In the genomic region with DNA sequence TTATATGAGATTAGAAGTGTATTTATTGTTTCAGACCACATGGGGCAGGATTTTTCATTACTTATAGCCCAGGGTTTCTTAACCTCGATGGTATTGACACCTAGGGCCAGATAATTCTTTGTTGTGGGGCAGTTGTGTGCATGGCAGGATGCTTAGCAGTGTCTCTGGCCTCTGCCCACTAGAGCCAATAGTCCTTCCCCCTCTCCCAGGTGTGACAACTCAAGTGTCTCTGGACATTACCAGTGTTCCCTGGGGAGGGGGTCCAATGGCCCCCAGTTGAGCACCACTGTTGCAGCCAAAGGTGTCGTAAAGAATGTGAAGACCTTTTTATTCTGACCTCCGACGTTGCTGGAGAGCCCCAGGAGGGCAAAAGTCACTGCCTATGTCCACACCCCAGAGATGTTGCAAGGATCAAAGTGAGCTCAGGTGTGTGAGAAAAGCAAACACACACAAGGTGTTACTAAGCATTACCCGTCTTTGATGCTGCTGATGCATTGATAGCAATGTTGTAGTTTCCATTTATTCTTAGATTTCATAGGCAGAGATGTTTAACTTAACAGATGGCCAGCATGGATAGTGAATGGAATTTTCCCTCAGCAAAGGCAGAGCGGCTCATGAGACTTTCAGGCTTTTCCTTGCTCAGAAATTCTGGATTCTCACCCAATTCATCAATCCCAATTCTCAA, we compare ENCODE assay signal across 1 cellular context.
TF ChIP-seq lines count a peak whose summit lies in the region.

No MANE protein-coding gene starts in this region.

TF ChIP-seq in HepG2, 621 proteins besides CTCF, POLR2A, EP300 and RAD21 (continued from another document and continues in another):
- TF ChIP-seq, protein P1, sequence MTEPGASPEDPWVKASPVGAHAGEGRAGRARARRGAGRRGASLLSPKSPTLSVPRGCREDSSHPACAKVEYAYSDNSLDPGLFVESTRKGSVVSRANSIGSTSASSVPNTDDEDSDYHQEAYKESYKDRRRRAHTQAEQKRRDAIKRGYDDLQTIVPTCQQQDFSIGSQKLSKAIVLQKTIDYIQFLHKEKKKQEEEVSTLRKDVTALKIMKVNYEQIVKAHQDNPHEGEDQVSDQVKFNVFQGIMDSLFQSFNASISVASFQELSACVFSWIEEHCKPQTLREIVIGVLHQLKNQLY (CRISPR knock-in tag; IDR thresholded peaks at IDR 0.05), result peak; percentile 98
- TF ChIP-seq TOPORS (CRISPR knock-in tag; IDR thresholded peaks at IDR 0.05) (peak; percentile 87), SMAD1 (CRISPR knock-in tag; IDR thresholded peaks at IDR 0.05; ENCODE audit: borderline replicate concordance, low read depth) (peak; percentile 84; the same call in 1 of the 2 replicates), ZNF274 (CRISPR knock-in tag; IDR thresholded peaks at IDR 0.05) (no peak; the same call in 1 of the 2 replicates), RXRB (CRISPR knock-in tag; IDR thresholded peaks at IDR 0.05; ENCODE audit: borderline replicate concordance) (peak; percentile 97), HES4 (CRISPR knock-in tag; IDR thresholded peaks at IDR 0.05; ENCODE audit: borderline replicate concordance) (0 out of 2 replicates have a peak, but pooled peaks have one; percentile 24), FOXC1 (CRISPR knock-in tag; IDR thresholded peaks at IDR 0.05; ENCODE audit: borderline replicate concordance) (peak; percentile 90), RNF2 (conservative IDR thresholded peaks at IDR 0.05; ENCODE audit: low read depth) (no peak; the same call in 1 of the 2 replicates), SNRNP70 (IDR thresholded peaks at IDR 0.05; ENCODE audit: low read depth, low read length) (no peak), ZNF33B (CRISPR knock-in tag; IDR thresholded peaks at IDR 0.05) (no peak), MIER2 (CRISPR knock-in tag; IDR thresholded peaks at IDR 0.05) (peak; percentile 90), FOSL1 (CRISPR knock-in tag; IDR thresholded peaks at IDR 0.05; ENCODE audit: borderline replicate concordance) (peak; percentile 70; the same call in 1 of the 2 replicates), GTF2F1 (IDR thresholded peaks at IDR 0.05; ENCODE audit: low read length) (no peak), ZNF672 (CRISPR knock-in tag; IDR thresholded peaks at IDR 0.05) (no peak; the same call in 1 of the 2 replicates), WIZ (CRISPR knock-in tag; IDR thresholded peaks at IDR 0.05) (no peak), MTF1 (CRISPR knock-in tag; IDR thresholded peaks at IDR 0.05) (peak; percentile 53; the same call in 1 of the 2 replicates), MIER3 (CRISPR knock-in tag; IDR thresholded peaks at IDR 0.05; ENCODE audit: borderline replicate concordance) (peak; percentile 99), MLLT10 (CRISPR knock-in tag; IDR thresholded peaks at IDR 0.05) (0 out of 2 replicates have a peak, but pooled peaks have one; percentile 73), ATF7 (IDR thresholded peaks at IDR 0.05) (no peak), ATF7 (CRISPR knock-in tag; IDR thresholded peaks at IDR 0.05) (peak; percentile 89), MAFG (CRISPR knock-in tag; IDR thresholded peaks at IDR 0.05) (no peak), NKX3-1 (CRISPR knock-in tag; IDR thresholded peaks at IDR 0.05) (peak; percentile 100), ZNF547 (CRISPR knock-in tag; IDR thresholded peaks at IDR 0.05) (no peak; the same call in 1 of the 2 replicates), NR1H2 (CRISPR knock-in tag; IDR thresholded peaks at IDR 0.05; ENCODE audit: borderline replicate concordance, low read depth) (no peak), ZNF749 (CRISPR knock-in tag; IDR thresholded peaks at IDR 0.05; ENCODE audit: borderline replicate concordance) (peak; percentile 84), TOE1 (CRISPR knock-in tag; IDR thresholded peaks at IDR 0.05) (peak; percentile 91), GABPA (IDR thresholded peaks at IDR 0.05; ENCODE audit: low read depth, low read length) (no peak), GABPA (CRISPR knock-in tag; IDR thresholded peaks at IDR 0.05; ENCODE audit: low read depth) (peak; percentile 64), RXRA (CRISPR knock-in tag; IDR thresholded peaks at IDR 0.05) (peak; percentile 99), SMAD3 (CRISPR knock-in tag; IDR thresholded peaks at IDR 0.05) (peak; percentile 97)
- TF ChIP-seq, protein P2, sequence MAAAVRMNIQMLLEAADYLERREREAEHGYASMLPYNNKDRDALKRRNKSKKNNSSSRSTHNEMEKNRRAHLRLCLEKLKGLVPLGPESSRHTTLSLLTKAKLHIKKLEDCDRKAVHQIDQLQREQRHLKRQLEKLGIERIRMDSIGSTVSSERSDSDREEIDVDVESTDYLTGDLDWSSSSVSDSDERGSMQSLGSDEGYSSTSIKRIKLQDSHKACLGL (CRISPR knock-in tag; IDR thresholded peaks at IDR 0.05), result peak; percentile 62; the same call in 1 of the 2 replicates
- TF ChIP-seq, protein P3, sequence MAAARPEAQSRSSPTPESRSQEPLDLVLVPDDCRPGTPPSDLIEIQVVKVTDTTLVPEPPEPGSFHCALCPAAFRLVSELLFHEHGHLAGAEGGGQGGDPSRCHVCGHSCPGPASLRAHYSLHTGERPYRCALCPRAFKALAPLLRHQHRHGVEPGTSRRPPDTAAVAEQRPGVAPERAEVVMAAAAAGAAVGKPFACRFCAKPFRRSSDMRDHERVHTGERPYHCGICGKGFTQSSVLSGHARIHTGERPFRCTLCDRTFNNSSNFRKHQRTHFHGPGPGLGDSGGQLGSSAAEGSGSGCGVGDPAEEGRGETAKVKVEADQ (CRISPR knock-in tag; IDR thresholded peaks at IDR 0.05; ENCODE audit: borderline replicate concordance), result peak; percentile 64; the same call in 1 of the 2 replicates
- TF ChIP-seq, protein P4, sequence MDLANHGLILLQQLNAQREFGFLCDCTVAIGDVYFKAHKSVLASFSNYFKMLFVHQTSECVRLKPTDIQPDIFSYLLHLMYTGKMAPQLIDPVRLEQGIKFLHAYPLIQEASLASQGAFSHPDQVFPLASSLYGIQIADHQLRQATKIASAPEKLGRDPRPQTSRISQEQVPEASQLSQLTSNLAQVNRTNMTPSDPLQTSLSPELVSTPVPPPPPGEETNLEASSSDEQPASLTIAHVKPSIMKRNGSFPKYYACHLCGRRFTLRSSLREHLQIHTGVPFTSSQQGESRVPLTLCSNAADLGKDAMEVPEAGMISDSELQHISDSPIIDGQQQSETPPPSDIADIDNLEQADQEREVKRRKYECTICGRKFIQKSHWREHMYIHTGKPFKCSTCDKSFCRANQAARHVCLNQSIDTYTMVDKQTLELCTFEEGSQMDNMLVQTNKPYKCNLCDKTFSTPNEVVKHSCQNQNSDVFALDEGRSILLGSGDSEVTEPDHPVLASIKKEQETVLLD (CRISPR knock-in tag; IDR thresholded peaks at IDR 0.05; ENCODE audit: low read depth), result peak; percentile 65
- TF ChIP-seq, protein P5, sequence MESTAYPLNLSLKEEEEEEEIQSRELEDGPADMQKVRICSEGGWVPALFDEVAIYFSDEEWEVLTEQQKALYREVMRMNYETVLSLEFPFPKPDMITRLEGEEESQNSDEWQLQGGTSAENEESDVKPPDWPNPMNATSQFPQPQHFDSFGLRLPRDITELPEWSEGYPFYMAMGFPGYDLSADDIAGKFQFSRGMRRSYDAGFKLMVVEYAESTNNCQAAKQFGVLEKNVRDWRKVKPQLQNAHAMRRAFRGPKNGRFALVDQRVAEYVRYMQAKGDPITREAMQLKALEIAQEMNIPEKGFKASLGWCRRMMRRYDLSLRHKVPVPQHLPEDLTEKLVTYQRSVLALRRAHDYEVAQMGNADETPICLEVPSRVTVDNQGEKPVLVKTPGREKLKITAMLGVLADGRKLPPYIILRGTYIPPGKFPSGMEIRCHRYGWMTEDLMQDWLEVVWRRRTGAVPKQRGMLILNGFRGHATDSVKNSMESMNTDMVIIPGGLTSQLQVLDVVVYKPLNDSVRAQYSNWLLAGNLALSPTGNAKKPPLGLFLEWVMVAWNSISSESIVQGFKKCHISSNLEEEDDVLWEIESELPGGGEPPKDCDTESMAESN (CRISPR knock-in tag; conservative IDR thresholded peaks at IDR 0.05), result peak; percentile 95
- TF ChIP-seq, protein P6, sequence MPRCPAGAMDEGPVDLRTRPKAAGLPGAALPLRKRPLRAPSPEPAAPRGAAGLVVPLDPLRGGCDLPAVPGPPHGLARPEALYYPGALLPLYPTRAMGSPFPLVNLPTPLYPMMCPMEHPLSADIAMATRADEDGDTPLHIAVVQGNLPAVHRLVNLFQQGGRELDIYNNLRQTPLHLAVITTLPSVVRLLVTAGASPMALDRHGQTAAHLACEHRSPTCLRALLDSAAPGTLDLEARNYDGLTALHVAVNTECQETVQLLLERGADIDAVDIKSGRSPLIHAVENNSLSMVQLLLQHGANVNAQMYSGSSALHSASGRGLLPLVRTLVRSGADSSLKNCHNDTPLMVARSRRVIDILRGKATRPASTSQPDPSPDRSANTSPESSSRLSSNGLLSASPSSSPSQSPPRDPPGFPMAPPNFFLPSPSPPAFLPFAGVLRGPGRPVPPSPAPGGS (CRISPR knock-in tag; IDR thresholded peaks at IDR 0.05), result peak; percentile 9; the same call in 1 of the 2 replicates
- TF ChIP-seq, protein P7, sequence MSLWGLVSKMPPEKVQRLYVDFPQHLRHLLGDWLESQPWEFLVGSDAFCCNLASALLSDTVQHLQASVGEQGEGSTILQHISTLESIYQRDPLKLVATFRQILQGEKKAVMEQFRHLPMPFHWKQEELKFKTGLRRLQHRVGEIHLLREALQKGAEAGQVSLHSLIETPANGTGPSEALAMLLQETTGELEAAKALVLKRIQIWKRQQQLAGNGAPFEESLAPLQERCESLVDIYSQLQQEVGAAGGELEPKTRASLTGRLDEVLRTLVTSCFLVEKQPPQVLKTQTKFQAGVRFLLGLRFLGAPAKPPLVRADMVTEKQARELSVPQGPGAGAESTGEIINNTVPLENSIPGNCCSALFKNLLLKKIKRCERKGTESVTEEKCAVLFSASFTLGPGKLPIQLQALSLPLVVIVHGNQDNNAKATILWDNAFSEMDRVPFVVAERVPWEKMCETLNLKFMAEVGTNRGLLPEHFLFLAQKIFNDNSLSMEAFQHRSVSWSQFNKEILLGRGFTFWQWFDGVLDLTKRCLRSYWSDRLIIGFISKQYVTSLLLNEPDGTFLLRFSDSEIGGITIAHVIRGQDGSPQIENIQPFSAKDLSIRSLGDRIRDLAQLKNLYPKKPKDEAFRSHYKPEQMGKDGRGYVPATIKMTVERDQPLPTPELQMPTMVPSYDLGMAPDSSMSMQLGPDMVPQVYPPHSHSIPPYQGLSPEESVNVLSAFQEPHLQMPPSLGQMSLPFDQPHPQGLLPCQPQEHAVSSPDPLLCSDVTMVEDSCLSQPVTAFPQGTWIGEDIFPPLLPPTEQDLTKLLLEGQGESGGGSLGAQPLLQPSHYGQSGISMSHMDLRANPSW (CRISPR knock-in tag; IDR thresholded peaks at IDR 0.05; ENCODE audit: borderline replicate concordance), result peak; percentile 100
- TF ChIP-seq, protein P8, sequence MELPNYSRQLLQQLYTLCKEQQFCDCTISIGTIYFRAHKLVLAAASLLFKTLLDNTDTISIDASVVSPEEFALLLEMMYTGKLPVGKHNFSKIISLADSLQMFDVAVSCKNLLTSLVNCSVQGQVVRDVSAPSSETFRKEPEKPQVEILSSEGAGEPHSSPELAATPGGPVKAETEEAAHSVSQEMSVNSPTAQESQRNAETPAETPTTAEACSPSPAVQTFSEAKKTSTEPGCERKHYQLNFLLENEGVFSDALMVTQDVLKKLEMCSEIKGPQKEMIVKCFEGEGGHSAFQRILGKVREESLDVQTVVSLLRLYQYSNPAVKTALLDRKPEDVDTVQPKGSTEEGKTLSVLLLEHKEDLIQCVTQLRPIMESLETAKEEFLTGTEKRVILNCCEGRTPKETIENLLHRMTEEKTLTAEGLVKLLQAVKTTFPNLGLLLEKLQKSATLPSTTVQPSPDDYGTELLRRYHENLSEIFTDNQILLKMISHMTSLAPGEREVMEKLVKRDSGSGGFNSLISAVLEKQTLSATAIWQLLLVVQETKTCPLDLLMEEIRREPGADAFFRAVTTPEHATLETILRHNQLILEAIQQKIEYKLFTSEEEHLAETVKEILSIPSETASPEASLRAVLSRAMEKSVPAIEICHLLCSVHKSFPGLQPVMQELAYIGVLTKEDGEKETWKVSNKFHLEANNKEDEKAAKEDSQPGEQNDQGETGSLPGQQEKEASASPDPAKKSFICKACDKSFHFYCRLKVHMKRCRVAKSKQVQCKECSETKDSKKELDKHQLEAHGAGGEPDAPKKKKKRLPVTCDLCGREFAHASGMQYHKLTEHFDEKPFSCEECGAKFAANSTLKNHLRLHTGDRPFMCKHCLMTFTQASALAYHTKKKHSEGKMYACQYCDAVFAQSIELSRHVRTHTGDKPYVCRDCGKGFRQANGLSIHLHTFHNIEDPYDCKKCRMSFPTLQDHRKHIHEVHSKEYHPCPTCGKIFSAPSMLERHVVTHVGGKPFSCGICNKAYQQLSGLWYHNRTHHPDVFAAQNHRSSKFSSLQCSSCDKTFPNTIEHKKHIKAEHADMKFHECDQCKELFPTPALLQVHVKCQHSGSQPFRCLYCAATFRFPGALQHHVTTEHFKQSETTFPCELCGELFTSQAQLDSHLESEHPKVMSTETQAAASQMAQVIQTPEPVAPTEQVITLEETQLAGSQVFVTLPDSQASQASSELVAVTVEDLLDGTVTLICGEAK (IDR thresholded peaks at IDR 0.05), result no peak
- TF ChIP-seq, protein P8 (CRISPR knock-in tag; IDR thresholded peaks at IDR 0.05), result peak; percentile 38; the same call in 1 of the 2 replicates
- TF ChIP-seq, protein P9, sequence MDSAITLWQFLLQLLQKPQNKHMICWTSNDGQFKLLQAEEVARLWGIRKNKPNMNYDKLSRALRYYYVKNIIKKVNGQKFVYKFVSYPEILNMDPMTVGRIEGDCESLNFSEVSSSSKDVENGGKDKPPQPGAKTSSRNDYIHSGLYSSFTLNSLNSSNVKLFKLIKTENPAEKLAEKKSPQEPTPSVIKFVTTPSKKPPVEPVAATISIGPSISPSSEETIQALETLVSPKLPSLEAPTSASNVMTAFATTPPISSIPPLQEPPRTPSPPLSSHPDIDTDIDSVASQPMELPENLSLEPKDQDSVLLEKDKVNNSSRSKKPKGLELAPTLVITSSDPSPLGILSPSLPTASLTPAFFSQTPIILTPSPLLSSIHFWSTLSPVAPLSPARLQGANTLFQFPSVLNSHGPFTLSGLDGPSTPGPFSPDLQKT (CRISPR knock-in tag; IDR thresholded peaks at IDR 0.05; ENCODE audit: borderline replicate concordance), result no peak
